ENCODE assay signal across 17 cellular contexts in genomic region chr17:61487161-61487654, GRCh38. TPM values are rescaled to one million over a fixed set of nuclear protein-coding genes. Genes with fewer than 3 reads are reported as not detected.
"Had no signal": no experiment of that assay in that cellular context is flagged by ENCODE, and none has a peak within 500 bp of the region (broad histone marks: within the 10 kb centered on the region; RNA-seq: fewer than 3 reads in every experiment).

No MANE protein-coding gene starts in this region.

- H3K27ac Mint-ChIP-seq: activated CD8-positive, alpha-beta T cell treated with anti-CD3 and anti-CD28 coated beads, Interleukin-2, amount 10 ng/mL, durations not matched to agents 7 days and 5 days; T-helper 1 cell treated with Interleukin-12 subunit alpha and Interleukin-12 subunit beta and Interleukin-4 antibody, amounts not matched to agents 30 μg/mL and 1 μg/mL, for 36 hours had no signal

- H3K36me3 Mint-ChIP-seq: naive B cell had no signal

- H3K27ac ChIP-seq: brain microvascular endothelial cell, foreskin keratinocyte, neutrophil, right atrium auricular region, transverse colon had no signal

- H3K4me3 ChIP-seq: right atrium auricular region, transverse colon had no signal

- H3K9me3 Mint-ChIP-seq: naive B cell; T-helper 1 cell treated with Interleukin-12 subunit alpha and Interleukin-12 subunit beta and Interleukin-4 antibody, amounts not matched to agents 30 μg/mL and 1 μg/mL, for 36 hours had no signal

- H3K27me3 ChIP-seq: brain microvascular endothelial cell, foreskin keratinocyte, right atrium auricular region, transverse colon had no signal

- H3K4me1 Mint-ChIP-seq: naive B cell had no signal

- H3K4me3 Mint-ChIP-seq: activated CD8-positive, alpha-beta T cell treated with anti-CD3 and anti-CD28 coated beads, Interleukin-2, amount 10 ng/mL, durations not matched to agents 7 days and 5 days; naive B cell; T-helper 1 cell treated with Interleukin-12 subunit alpha and Interleukin-12 subunit beta and Interleukin-4 antibody, amounts not matched to agents 30 μg/mL and 1 μg/mL, for 36 hours had no signal

- H3K36me3 ChIP-seq: brain microvascular endothelial cell, neutrophil, right atrium auricular region, transverse colon had no signal

- ATAC-seq: activated CD8-positive, alpha-beta T cell treated with anti-CD3 and anti-CD28 coated beads, Interleukin-2, amount 10 ng/mL, durations not matched to agents 7 days and 5 days; foreskin keratinocyte; left colon had no signal

- H3K9me3 ChIP-seq: neutrophil, right atrium auricular region, transverse colon had no signal

- DNase-seq: activated CD4-positive, alpha-beta T cell treated with anti-CD3 and anti-CD28 coated beads for 4 hours; activated CD8-positive, alpha-beta T cell treated with anti-CD3 and anti-CD28 coated beads, Interleukin-2, amount 10 ng/mL, durations not matched to agents 7 days and 5 days; activated naive CD4-positive, alpha-beta T cell treated with Interleukin-2 at 50 U/mL for 16 hours; anterior cingulate cortex; brain microvascular endothelial cell; effector CD8-positive, alpha-beta T cell; foreskin keratinocyte; head of caudate nucleus; left colon; naive B cell; stimulated activated CD4-positive, alpha-beta T cell treated with anti-CD3 and anti-CD28 coated beads, Interleukin-4, amount 100 ng/mL, for 24 hours; stimulated activated naive CD4-positive, alpha-beta T cell treated with Interleukin-2 at 50 U/mL for 16 hours; transverse colon had no signal

- H3K4me1 ChIP-seq: foreskin keratinocyte, right atrium auricular region had no signal

RNA-seq across cellular contexts. Expression of gene TBX4, which starts 35.0 kb away (rescaled TPM):
- total RNA-seq: activated CD8-positive, alpha-beta T cell treated with anti-CD3 and anti-CD28 coated beads, Interleukin-2, amount 10 ng/mL, durations not matched to agents 7 days and 5 days; foreskin keratinocyte; left colon; lung microvascular endothelial cell; right atrium auricular region had no signal
